ENCODE assay signal across 28 cellular contexts in genomic region chr19:4962085-4962619, GRCh38. TPM values are rescaled to one million over a fixed set of nuclear protein-coding genes. Genes with fewer than 3 reads are reported as not detected.
"Had no signal": no experiment of that assay in that cellular context is flagged by ENCODE, and none has a peak within 500 bp of the region (broad histone marks: within the 10 kb centered on the region; RNA-seq: fewer than 3 reads in every experiment).

No MANE protein-coding gene starts in this region.

- H3K4me3 ChIP-seq: SJSA1 had no signal

- H3K9me3 ChIP-seq: SJSA1, SK-N-SH had no signal

- H3K27ac ChIP-seq: brain microvascular endothelial cell, SJSA1 had no signal

- H3K9ac ChIP-seq: SK-N-SH had no signal

- ATAC-seq: activated CD8-positive, alpha-beta T cell treated with anti-CD3 and anti-CD28 coated beads for 36 hours; activated T-cell treated with anti-CD3 and anti-CD28 coated beads, Interleukin-2, amount 50 U/mL, for 72 hours; activated T-helper 17 cell treated with anti-CD3 and anti-CD28 coated beads, Interleukin-2, amount 50 U/mL, for 72 hours; Panc1 had no signal

- H3K27me3 ChIP-seq: brain microvascular endothelial cell, SJSA1 had no signal

- H3K4me1 ChIP-seq: SJSA1 had no signal

- H3K4me2 ChIP-seq: SK-N-SH had no signal

- DNase-seq: activated CD4-positive, alpha-beta T cell treated with anti-CD3 and anti-CD28 coated beads, Interleukin-2, amount 10 ng/mL, durations not matched to agents 24 days and 14 days; activated CD4-positive, alpha-beta T cell treated with anti-CD3 and anti-CD28 coated beads, Interleukin-2, amount 50 U/mL, for 4 hours; activated CD8-positive, alpha-beta T cell treated with anti-CD3 and anti-CD28 coated beads for 36 hours; activated effector memory CD4-positive, alpha-beta T cell treated with anti-CD3 and anti-CD28 coated beads, Interleukin-2, amount 50 U/mL, for 16 hours; activated naive CD4-positive, alpha-beta T cell; activated naive CD4-positive, alpha-beta T cell treated with anti-CD3 and anti-CD28 coated beads, Interleukin-2, amount 50 U/mL, for 16 hours; activated naive CD8-positive, alpha-beta T cell treated with anti-CD3 and anti-CD28 coated beads for 36 hours; activated T-cell treated with anti-CD3 and anti-CD28 coated beads, Interleukin-2, amount 50 U/mL, for 1 hour; activated T-cell treated with anti-CD3 and anti-CD28 coated beads, Interleukin-2, amount 50 U/mL, for 72 hours; amniotic stem cell; aorta; brain microvascular endothelial cell; central memory CD4-positive, alpha-beta T cell; NCI-H1092 treated with DMSO at 0.1 percent for 48 hours; NCI-H1417; NCI-H146; NCI-H187; NCI-H2029 treated with DMSO at 0.1 percent for 48 hours; NCI-H345; NCI-H524 treated with DMSO at 0.1 percent for 48 hours; SHP77 treated with DMSO at 0.1 percent for 48 hours; SK-N-SH had no signal

RNA-seq across cellular contexts. Expression of gene ARRDC5, which starts 59.5 kb away (rescaled TPM):
- total RNA-seq: M059J, NCI-H460, RPMI7951, SJSA1 had no signal
- polyA plus RNA-seq: aorta, SK-N-SH had no signal
